Comparison of ENCODE assay signal across 14 cellular contexts in the genomic region with DNA sequence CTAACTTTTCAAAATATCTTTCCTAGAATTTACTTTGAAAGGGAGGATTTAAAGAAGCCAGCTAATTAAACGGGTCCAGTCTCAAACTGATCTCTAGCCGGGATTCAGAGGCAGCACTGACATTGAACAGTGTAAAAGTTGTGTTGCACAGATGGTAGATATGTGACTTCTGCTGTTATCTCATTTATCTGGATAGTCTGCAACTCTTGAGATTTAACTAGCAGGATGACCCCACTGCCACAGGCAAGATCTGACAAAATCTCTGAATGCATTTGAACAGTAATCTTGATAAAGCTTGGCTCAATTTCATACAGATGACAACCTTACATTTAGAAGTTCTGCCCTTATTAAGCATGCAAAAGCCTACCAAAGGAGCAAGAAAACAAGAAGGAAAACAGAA.
DNase-seq lines count a peak whose midpoint lies in the region; ATAC-seq and TF ChIP-seq lines count a peak whose summit lies in the region.
"Had no signal": no experiment of that assay in that cellular context is flagged by ENCODE, and none has a peak within 500 bp of the region (broad histone marks: within the 10 kb centered on the region; RNA-seq: fewer than 3 reads in every experiment).

No MANE protein-coding gene starts in this region.

- no peaks in the 10 kb centered on the region for H3F3A ChIP-seq in PC-3 (ENCODE audit: low read length, unreplicated experiment)

- ATAC-seq in PC-3, result no peak
- ATAC-seq: CD8-positive, alpha-beta T cell had no signal

- H3K4me3 ChIP-seq in BE2C (ENCODE audit: low read depth, low read length) (peak overlapping the region; percentile 14; the same call in 1 of the 2 replicates), PC-3 (ENCODE audit: low read length) (no peak overlapping the region), endocrine pancreas (ENCODE audit: control insufficient read depth, insufficient read depth, low read length) (peak overlapping the region; percentile 47), neuron (ENCODE audit: low read length) (no peak overlapping the region)
- H3K4me3 ChIP-seq: SJSA1 had no signal

- H3K4me1 ChIP-seq in BE2C (peaks cover 45% of the 10 kb centered on the region), PC-3 (ENCODE audit: insufficient read depth, low read length) (no peaks in the 10 kb centered on the region), endocrine pancreas (ENCODE audit: control insufficient read depth, insufficient read depth, low read length) (no peaks in the 10 kb centered on the region), neuron (ENCODE audit: insufficient read depth, low read length) (no peaks in the 10 kb centered on the region)
- H3K4me1 ChIP-seq: SJSA1 had no signal

- no TSS peak for BruUV-seq in PC-3 (replicated peaks; lab: Mats Ljungman, UMichigan)

- TF ChIP-seq CTCF in BE2C (IDR thresholded peaks at IDR 0.05; ENCODE audit: low read depth, low read length), result no peak
- no peak for TF ChIP-seq CTCF in PC-3 (conservative IDR thresholded peaks at IDR 0.05; ENCODE audit: low read depth, low read length)

- no peaks in the 10 kb centered on the region for H4K20me1 ChIP-seq in PC-3 (ENCODE audit: low read length)

- H3K27me3 ChIP-seq in BE2C (no peaks in the 10 kb centered on the region), PC-3 (ENCODE audit: low read length) (no peaks in the 10 kb centered on the region), endocrine pancreas (ENCODE audit: control insufficient read depth, insufficient read depth, low read length) (no peaks in the 10 kb centered on the region), neuron (ENCODE audit: insufficient read depth, low read length) (no peaks in the 10 kb centered on the region)
- H3K27me3 ChIP-seq: SJSA1 had no signal

- H3K9ac ChIP-seq in PC-3 (ENCODE audit: low read length) (no peak overlapping the region), endocrine pancreas (ENCODE audit: control insufficient read depth, insufficient read depth, low read length) (no peak overlapping the region)
- H3K9ac ChIP-seq: KMS-11 had no signal

- H2AFZ ChIP-seq in PC-3 (ENCODE audit: low read length) (0 out of 2 replicates have a peak overlapping the region, but pooled peaks have one; percentile 4), neuron (ENCODE audit: low read depth, low read length) (peak overlapping the region; percentile 10)

- DNase-seq in BE2C, result no peak
- no peak for DNase-seq in PC-3
- DNase-seq in HuH-7 (ENCODE audit: low spot score), result no peak
- no peak for DNase-seq in ureter (ENCODE audit: low spot score)
- DNase-seq in activated CD4-positive, alpha-beta T cell treated with anti-CD3 and anti-CD28 coated beads, Interleukin-2, amount 50 U/mL, for 4 hours, result no peak
- DNase-seq: CD8-positive, alpha-beta T cell; NCI-H187 treated with DMSO at 0.1 percent for 48 hours; NCI-H2171; NCI-H446 treated with DMSO at 0.1 percent for 48 hours; NCI-H748 treated with DMSO at 0.1 percent for 48 hours had no signal

- H3K9me3 ChIP-seq in BE2C (no peaks in the 10 kb centered on the region), PC-3 (ENCODE audit: low read length) (no peaks in the 10 kb centered on the region), endocrine pancreas (ENCODE audit: control insufficient read depth, low read length) (no peaks in the 10 kb centered on the region), neuron (ENCODE audit: low read length) (no peaks in the 10 kb centered on the region)
- H3K9me3 ChIP-seq: SJSA1 had no signal

- POLR2A ChIA-PET in PC-3 (lab: Charles Lee; ENCODE audit: unreplicated experiment), result no interaction called here

- no peaks in the 10 kb centered on the region for H3K9me2 ChIP-seq in PC-3 (replicated peaks; ENCODE audit: low read length)

- CTCF ChIA-PET in PC-3 (lab: Charles Lee), result no interaction called here

- no peak overlapping the region for H3K4me2 ChIP-seq in PC-3 (ENCODE audit: low read length)
- H3K4me2 ChIP-seq: KMS-11 had no signal

- intact Hi-C loops in PC-3 (cut with micrococcal nuclease), result no loop called here

- H3K36me3 ChIP-seq in BE2C, result no peaks in the 10 kb centered on the region
- no peaks in the 10 kb centered on the region for H3K36me3 ChIP-seq in PC-3 (ENCODE audit: low read depth, low read length)
- H3K36me3 ChIP-seq in endocrine pancreas (ENCODE audit: control insufficient read depth, insufficient read depth, low read length), result no peaks in the 10 kb centered on the region
- H3K36me3 ChIP-seq in neuron (ENCODE audit: insufficient read depth, low read length), result no peaks in the 10 kb centered on the region
- H3K36me3 ChIP-seq: SJSA1 had no signal

- H3K79me2 ChIP-seq in PC-3 (ENCODE audit: low read length), result no peaks in the 10 kb centered on the region

- no peak overlapping the region for H3K27ac ChIP-seq in PC-3 (ENCODE audit: low read length)
- H3K27ac ChIP-seq: KMS-11, SJSA1 had no signal

Comparison
In these comparisons a context has a peak if more than half of its experiments do, and no peak if none do; other contexts are left out.
1. H3K4me3 ChIP-seq: peak in BE2C (single experiment) and endocrine pancreas (single experiment); none in PC-3 (single experiment) and neuron (single experiment).